1 cellular context compared by ENCODE assay signal in genomic region chr5:88674262-88675158, GRCh38.
TF ChIP-seq lines count a peak whose summit lies in the region.

No MANE protein-coding gene starts in this region.

TF ChIP-seq in WTC11, 78 proteins besides CTCF, POLR2A, EP300 and RAD21 (continued from another document):
- TF ChIP-seq HMGXB4 (CRISPR knock-in tag; IDR thresholded peaks at IDR 0.05) = no peak
- 0 out of 2 replicates have a peak, but pooled peaks have one; percentile 54 for TF ChIP-seq ETV6 (CRISPR knock-in tag; IDR thresholded peaks at IDR 0.05)
- TF ChIP-seq NR1H2 (CRISPR knock-in tag; IDR thresholded peaks at IDR 0.05) = no peak
- TF ChIP-seq E2F1 (CRISPR knock-in tag; IDR thresholded peaks at IDR 0.05) = peak; percentile 84
